In genomic region chr17:36936455-36936934, GRCh38 we compare ENCODE assay signal across 7 cellular contexts. TPM values are rescaled to one million over a fixed set of nuclear protein-coding genes. Genes with fewer than 3 reads are reported as not detected.
DNase-seq lines count a peak whose midpoint lies in the region; ATAC-seq and TF ChIP-seq lines count a peak whose summit lies in the region.

No MANE protein-coding gene starts in this region.

- H4K20me1 ChIP-seq in MM.1S (ENCODE audit: insufficient read depth, low read length) (no peaks in the 10 kb centered on the region), neural cell (ENCODE audit: insufficient read depth) (no peaks in the 10 kb centered on the region)

- H3K4me2 ChIP-seq in MM.1S (ENCODE audit: low read depth, low read length) (peak overlapping the region; percentile 83), neural cell (ENCODE audit: low read length) (no peak overlapping the region)

- no peaks in the 10 kb centered on the region for H3K79me2 ChIP-seq in MM.1S (ENCODE audit: low read length)
- H3K79me2 ChIP-seq in neural cell (replicated peaks; ENCODE audit: insufficient read depth, low read length), result no peaks in the 10 kb centered on the region

- H3F3A ChIP-seq in MM.1S (ENCODE audit: insufficient read depth, low read length), result no peaks in the 10 kb centered on the region
- no peaks in the 10 kb centered on the region for H3F3A ChIP-seq in neural cell (ENCODE audit: insufficient read depth, low read length, poor library complexity, severe bottlenecking)

- H3K4me1 ChIP-seq in MM.1S (ENCODE audit: low read length) (no peaks in the 10 kb centered on the region), breast epithelium (peaks cover 21 to 32% of the 10 kb centered on the region in 2 donors), upper lobe of right lung (peaks cover 65% of the 10 kb centered on the region)

- H2AFZ ChIP-seq in MM.1S (ENCODE audit: low read length), result no peak overlapping the region
- H2AFZ ChIP-seq in neural cell (ENCODE audit: low read depth, low read length), result no peak overlapping the region

- no peak for TF ChIP-seq EP300 in neural cell (conservative IDR thresholded peaks at IDR 0.05; ENCODE audit: poor library complexity, severe bottlenecking)

- intact Hi-C loops in breast epithelium (cut with DNase I; ENCODE audit: low total_unique reads) (no loop called here), upper lobe of right lung (cut with DNase I) (no loop called here)

- H3K36me3 ChIP-seq in MM.1S (replicated peaks; ENCODE audit: insufficient read depth, low read length) (no peaks in the 10 kb centered on the region), breast epithelium (no peaks in the 10 kb centered on the region), neural cell (ENCODE audit: insufficient read depth, low read length) (no peaks in the 10 kb centered on the region), upper lobe of right lung (no peaks in the 10 kb centered on the region)

- TF ChIP-seq CTCF in MM.1S (IDR thresholded peaks at IDR 0.05; ENCODE audit: low read length), result no peak
- TF ChIP-seq CTCF in breast epithelium (IDR thresholded peaks at IDR 0.05), result no peak
- TF ChIP-seq CTCF in neural cell (IDR thresholded peaks at IDR 0.05; ENCODE audit: poor library complexity, severe bottlenecking), result no peak
- no peak for TF ChIP-seq CTCF in upper lobe of right lung (IDR thresholded peaks at IDR 0.05)

- H3K9me3 ChIP-seq in MM.1S (replicated peaks; ENCODE audit: insufficient read depth, low read length) (no peaks in the 10 kb centered on the region), breast epithelium (no peaks in the 10 kb centered on the region), neural cell (ENCODE audit: low read length) (no peaks in the 10 kb centered on the region), upper lobe of right lung (no peaks in the 10 kb centered on the region)

- H3K27me3 ChIP-seq in MM.1S (replicated peaks; ENCODE audit: insufficient read depth, low read length), result peaks cover 96% of the 10 kb centered on the region
- peaks cover 47 to 100% of the 10 kb centered on the region in 2 donors for H3K27me3 ChIP-seq in breast epithelium
- peaks cover 99% of the 10 kb centered on the region for H3K27me3 ChIP-seq in neural cell (ENCODE audit: insufficient read depth, low read depth, low read length)
- H3K27me3 ChIP-seq in upper lobe of right lung, result peaks cover 100% of the 10 kb centered on the region

- no peak for TF ChIP-seq POLR2A in breast epithelium (IDR thresholded peaks at IDR 0.05)

- ATAC-seq in HG02623 (IDR thresholded peaks at IDR 0.05; ENCODE audit: unreplicated experiment) (no peak), upper lobe of right lung (no peak)

- H3K4me3 ChIP-seq in GM08714 (ENCODE audit: low read length) (peak overlapping the region; percentile 32), MM.1S (ENCODE audit: low read length) (peak overlapping the region; percentile 50), breast epithelium (peak overlapping the region in 2 of 3 donors; percentile 5 to 54), neural cell (ENCODE audit: low read length) (peak overlapping the region; percentile 54), upper lobe of right lung (no peak overlapping the region)

- H3K9me2 ChIP-seq in MM.1S (replicated peaks; ENCODE audit: insufficient read depth, low read length) (no peaks in the 10 kb centered on the region), neural cell (ENCODE audit: insufficient read depth, low read length) (no peaks in the 10 kb centered on the region)

- DNase-seq in MM.1S, result no peak
- DNase-seq in breast epithelium (ENCODE audit: low spot score in 2 of 2), result no peak
- no peak for DNase-seq in upper lobe of right lung
- no peak for DNase-seq in cortex of kidney (lab: John Stamatoyannopoulos, UW)

- TF ChIP-seq RAD21 in neural cell (conservative IDR thresholded peaks at IDR 0.05), result no peak

- H3K9ac ChIP-seq in MM.1S (ENCODE audit: low read length) (no peak overlapping the region), neural cell (ENCODE audit: low read length) (no peak overlapping the region)

- H3K27ac ChIP-seq in MM.1S (ENCODE audit: low read length) (no peak overlapping the region), breast epithelium (no peak overlapping the region), neural cell (ENCODE audit: low read length) (no peak overlapping the region), upper lobe of right lung (no peak overlapping the region)

TF ChIP-seq in neural cell, 6 proteins besides CTCF, POLR2A, EP300 and RAD21:
- TF ChIP-seq MXI1 (conservative IDR thresholded peaks at IDR 0.05; ENCODE audit: poor library complexity, severe bottlenecking), result no peak

RNA-seq across cellular contexts. Expression of gene LHX1, which starts 0.8 kb away (rescaled TPM):
- total RNA-seq in breast epithelium (not detected), upper lobe of right lung (not detected)
- polyA plus RNA-seq in neural cell, result 1.4 and 2.5 TPM in 2 replicates
- 0.35 and 0.49 TPM in 2 replicates for polyA minus RNA-seq in neural cell

RNA-seq across cellular contexts. Expression of gene AATF, which starts 12.3 kb away (rescaled TPM):
- total RNA-seq in breast epithelium (10 to 100 TPM; 34.4 to 47.2 (median 40.0) TPM), upper lobe of right lung (42.8 TPM)
- polyA plus RNA-seq in neural cell, result 12.7 and 13.4 TPM in 2 replicates
- polyA minus RNA-seq in neural cell, result 22.9 and 26.0 TPM in 2 replicates
